ENCODE assay signal across 8 cellular contexts in the genomic region with DNA sequence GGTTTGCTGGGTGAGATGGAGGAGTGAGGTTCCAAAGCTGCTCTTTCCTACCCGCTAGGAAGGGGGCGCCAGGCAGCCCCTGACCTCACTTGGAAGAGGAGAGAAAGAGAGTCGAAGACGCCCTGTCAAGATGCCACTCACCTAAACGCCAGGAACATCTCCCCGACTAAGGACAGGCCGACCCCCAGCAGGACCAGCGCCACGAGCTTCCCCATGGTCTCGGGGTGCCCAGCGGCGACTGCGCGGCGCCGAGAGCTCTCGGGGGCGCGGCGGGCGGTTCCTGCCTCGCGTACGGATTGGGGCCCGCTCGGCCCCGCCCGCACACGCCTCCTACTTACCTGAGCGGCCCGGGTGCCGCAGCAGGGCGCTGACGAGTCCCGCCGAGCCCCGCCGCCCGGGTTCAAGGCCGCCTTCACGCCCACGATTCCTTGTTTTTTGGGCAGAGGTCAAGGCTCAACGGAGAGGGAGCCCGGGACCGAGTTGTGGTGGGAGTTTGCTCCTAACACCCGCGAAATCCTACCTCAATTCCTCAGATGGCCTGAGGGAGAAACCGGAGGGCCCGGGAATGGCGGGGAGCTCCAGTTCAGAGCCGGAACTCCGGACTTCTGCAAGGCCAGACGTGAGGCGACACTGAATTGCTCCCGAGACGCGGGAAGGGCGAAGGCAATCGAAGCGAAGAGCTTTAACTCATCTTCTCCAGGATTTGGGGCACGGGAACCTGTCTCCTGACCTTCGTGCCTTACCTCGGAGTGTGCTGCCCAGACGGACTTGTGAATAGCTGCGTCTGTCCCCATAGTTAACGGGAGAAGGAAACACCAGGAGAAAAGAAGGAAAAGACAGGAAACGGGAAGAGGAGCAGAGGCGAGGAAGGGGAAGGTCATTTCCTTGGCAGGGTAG. TPM values are rescaled to one million over a fixed set of nuclear protein-coding genes. Genes with fewer than 3 reads are reported as not detected.
DNase-seq lines count a peak whose midpoint lies in the region; ATAC-seq and TF ChIP-seq lines count a peak whose summit lies in the region.

A gene (minus strand): TSS at position 240 of the 897 bp plus-strand sequence. CDS start 25 bp downstream, at position 215.

- H3K4me1 ChIP-seq in Caco-2 (peaks cover 9% of the 10 kb centered on the region; the same call in 1 of the 2 replicates), stomach smooth muscle (ENCODE audit: control insufficient read depth, insufficient read depth, low read length) (peaks cover 2% of the 10 kb centered on the region)

- H3K36me3 ChIP-seq in Caco-2 (ENCODE audit: control insufficient read depth, insufficient read depth, low read length) (no peaks in the 10 kb centered on the region), stomach smooth muscle (ENCODE audit: control insufficient read depth in 2 of 2, insufficient read depth in 2 of 2, low read length in 2 of 2) (no peaks in the 10 kb centered on the region)

- TSS peak; percentile 51 for BruUV-seq in Caco-2 (replicated peaks; lab: Mats Ljungman, UMichigan)

- TF ChIP-seq CTCF in Caco-2 (IDR thresholded peaks at IDR 0.05; ENCODE audit: insufficient read depth in 1 of 2, low read depth in 1 of 2, low read length in 1 of 2, severe bottlenecking in 1 of 2, unreplicated experiment in 1 of 2): peak; percentile 75 to 87

- no peaks in the 10 kb centered on the region for H3K27me3 Mint-ChIP-seq in Caco-2 (ENCODE audit: insufficient read depth, unreplicated experiment)
- H3K27me3 Mint-ChIP-seq in activated naive CD8-positive, alpha-beta T cell treated with anti-CD3 and anti-CD28 coated beads for 36 hours: peaks cover 35% of the 10 kb centered on the region

- DNase-seq in Caco-2: peak; percentile 73 to 81
- DNase-seq in activated naive CD8-positive, alpha-beta T cell treated with anti-CD3 and anti-CD28 coated beads for 36 hours: peak; percentile 51
- peak; percentile 86 for DNase-seq in iPS-NIHi7 (ENCODE audit: extremely low spot score)
- DNase-seq in ecto neural progenitor cell (ENCODE audit: low spot score): no peak
- no peak for DNase-seq in cerebellar cortex (ENCODE audit: low spot score)
- DNase-seq in NCI-H1436 (lab: John Stamatoyannopoulos, UW): no peak

- CTCF ChIA-PET in Caco-2 (lab: Charles Lee): interaction anchor here (0.6 to 3.6 kb wide), 20 partner anchors 10 to 294 kb away, joined by 3 to 70 read pairs (median 4); a partner anchor contains a TSS

- H3K4me3 Mint-ChIP-seq in Caco-2 (ENCODE audit: unreplicated experiment): peak within 1 kb of the TSS; percentile 82
- peak within 1 kb of the TSS; percentile 63 for H3K4me3 Mint-ChIP-seq in activated naive CD8-positive, alpha-beta T cell treated with anti-CD3 and anti-CD28 coated beads for 36 hours

- no peaks in the 10 kb centered on the region for H3K9me3 ChIP-seq in Caco-2
- no peaks in the 10 kb centered on the region for H3K9me3 ChIP-seq in stomach smooth muscle (ENCODE audit: control insufficient read depth in 2 of 2, low read length in 2 of 2)

- intact Hi-C loops in Caco-2 (cut with micrococcal nuclease; ENCODE audit: unreplicated experiment): loop anchor here (1.0 to 2.0 kb wide), 3 partner anchors 44 to 82 kb away; no protein-coding TSS in a partner anchor

- H3K4me1 Mint-ChIP-seq in Caco-2 (ENCODE audit: low read depth, unreplicated experiment): peaks cover 11% of the 10 kb centered on the region
- H3K4me1 Mint-ChIP-seq in activated naive CD8-positive, alpha-beta T cell treated with anti-CD3 and anti-CD28 coated beads for 36 hours: peaks cover 3% of the 10 kb centered on the region

- H3K4me3 ChIP-seq in Caco-2 (ENCODE audit: low read depth, low read length) (peak within 1 kb of the TSS; percentile 83), stomach smooth muscle (ENCODE audit: low read length in 2 of 2) (peak within 1 kb of the TSS; percentile 60 to 70)

- H3K9me3 Mint-ChIP-seq in Caco-2 (ENCODE audit: unreplicated experiment): no peaks in the 10 kb centered on the region
- H3K9me3 Mint-ChIP-seq in activated naive CD8-positive, alpha-beta T cell treated with anti-CD3 and anti-CD28 coated beads for 36 hours: no peaks in the 10 kb centered on the region

- POLR2A ChIA-PET in Caco-2 (lab: Charles Lee): interaction anchor here (0.9 to 1.9 kb wide), 3 partner anchors 37 to 79 kb away, joined by 3 to 12 read pairs (median 3); a partner anchor contains a TSS

- H3K9ac ChIP-seq in stomach smooth muscle (ENCODE audit: low read length in 2 of 2): peak within 1 kb of the TSS; percentile 36 to 45

- peaks cover 8% of the 10 kb centered on the region for H3K36me3 Mint-ChIP-seq in Caco-2 (ENCODE audit: insufficient read depth, unreplicated experiment)
- no peaks in the 10 kb centered on the region for H3K36me3 Mint-ChIP-seq in activated naive CD8-positive, alpha-beta T cell treated with anti-CD3 and anti-CD28 coated beads for 36 hours

- H3K27ac ChIP-seq in stomach smooth muscle (ENCODE audit: low read length): no peak within 1 kb of the TSS

- ATAC-seq in HG03354 (IDR thresholded peaks at IDR 0.05; ENCODE audit: poor library complexity, severe bottlenecking, unreplicated experiment): peak; percentile 78

- H3K27ac Mint-ChIP-seq in Caco-2 (ENCODE audit: unreplicated experiment): peak within 1 kb of the TSS; percentile 63
- H3K27ac Mint-ChIP-seq in activated naive CD8-positive, alpha-beta T cell treated with anti-CD3 and anti-CD28 coated beads for 36 hours: no peak within 1 kb of the TSS

- H3K27me3 ChIP-seq in Caco-2 (replicated peaks; ENCODE audit: control insufficient read depth, insufficient read depth, low read length) (no peaks in the 10 kb centered on the region), stomach smooth muscle (ENCODE audit: control insufficient read depth in 1 of 2, insufficient read depth in 2 of 2, low read length in 2 of 2) (peaks cover 13 to 26% of the 10 kb centered on the region in 2 donors)

RNA-seq across cellular contexts. Expression of the gene that starts here (rescaled TPM):
- total RNA-seq in Caco-2 (2022): 13.4 and 15.0 TPM in 2 replicates
- total RNA-seq in activated naive CD8-positive, alpha-beta T cell treated with anti-CD3 and anti-CD28 coated beads for 36 hours: under 1 TPM in 1 of 2 experiments, not detected in 1; 0.32 TPM

Comparison
In these comparisons a context has a peak if more than half of its experiments do, and no peak if none do; other contexts are left out.
1. RNA of the gene that starts here (total RNA-seq): 13.4 to 15.0 TPM in Caco-2; 0.32 TPM in activated naive CD8-positive, alpha-beta T cell treated with anti-CD3 and anti-CD28 coated beads for 36 hours; every median in the first group is over 10 times any median in the second.
2. Peak in DNase-seq in activated naive CD8-positive, alpha-beta T cell treated with anti-CD3 and anti-CD28 coated beads for 36 hours; RNA of the gene not detected or under 1 TPM.
3. DNase-seq: peak in Caco-2 (2 of 2) and iPS-NIHi7 (single experiment); none in ecto neural progenitor cell (single experiment), cerebellar cortex (single experiment) and NCI-H1436 (single experiment).